ENCODE assay signal across 8 cellular contexts in the genomic region with DNA sequence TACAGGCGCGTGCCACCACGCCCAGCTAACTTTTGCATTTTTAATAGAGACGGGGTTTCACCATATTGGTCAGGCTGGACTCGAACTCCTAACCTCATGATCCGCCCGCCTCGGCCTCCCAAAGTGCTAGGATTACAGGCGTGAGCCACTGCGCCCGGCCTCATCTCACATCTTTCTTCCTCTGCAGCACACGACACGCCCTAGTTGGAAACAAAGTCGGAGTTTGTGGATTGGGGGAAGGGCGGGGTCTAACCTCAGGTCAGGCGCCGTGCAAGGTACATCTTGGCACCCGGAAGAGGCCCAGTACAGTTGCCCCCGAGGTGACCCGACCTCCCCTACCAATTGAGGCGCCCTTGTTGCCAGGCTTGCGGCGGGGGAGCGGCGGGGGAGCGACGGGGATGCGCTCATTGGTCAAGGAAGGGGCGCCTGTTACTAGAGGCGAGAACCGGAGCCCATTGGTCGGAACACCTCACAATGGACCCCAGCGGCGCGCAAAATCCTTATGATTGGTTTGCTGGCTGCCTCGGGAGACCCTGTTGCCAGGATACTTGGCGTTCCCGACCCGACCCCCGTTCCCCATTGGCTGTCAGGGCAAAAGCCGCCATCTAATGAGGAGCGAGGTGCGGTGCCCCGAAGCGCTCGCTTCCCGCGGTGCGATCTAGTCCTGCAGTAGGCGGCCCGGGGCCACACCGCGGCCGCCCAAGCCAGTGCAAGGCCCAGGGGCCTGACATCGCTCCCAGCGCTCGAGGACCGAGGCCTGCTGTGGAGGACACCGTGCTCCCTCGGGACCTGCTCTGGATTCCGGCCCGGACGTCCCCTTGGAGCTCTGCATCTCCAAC. TPM values are rescaled to one million over a fixed set of nuclear protein-coding genes. Genes with fewer than 3 reads are reported as not detected.
DNase-seq lines count a peak whose midpoint lies in the region; ATAC-seq and TF ChIP-seq lines count a peak whose summit lies in the region.

A gene with protein sequence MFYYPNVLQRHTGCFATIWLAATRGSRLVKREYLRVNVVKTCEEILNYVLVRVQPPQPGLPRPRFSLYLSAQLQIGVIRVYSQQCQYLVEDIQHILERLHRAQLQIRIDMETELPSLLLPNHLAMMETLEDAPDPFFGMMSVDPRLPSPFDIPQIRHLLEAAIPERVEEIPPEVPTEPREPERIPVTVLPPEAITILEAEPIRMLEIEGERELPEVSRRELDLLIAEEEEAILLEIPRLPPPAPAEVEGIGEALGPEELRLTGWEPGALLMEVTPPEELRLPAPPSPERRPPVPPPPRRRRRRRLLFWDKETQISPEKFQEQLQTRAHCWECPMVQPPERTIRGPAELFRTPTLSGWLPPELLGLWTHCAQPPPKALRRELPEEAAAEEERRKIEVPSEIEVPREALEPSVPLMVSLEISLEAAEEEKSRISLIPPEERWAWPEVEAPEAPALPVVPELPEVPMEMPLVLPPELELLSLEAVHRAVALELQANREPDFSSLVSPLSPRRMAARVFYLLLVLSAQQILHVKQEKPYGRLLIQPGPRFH (plus strand): TSS at position 659 of the 839 bp plus-strand sequence. CDS start 473 bp downstream, outside the sequence.

- TF ChIP-seq POLR2A in testis (IDR thresholded peaks at IDR 0.05), result no peak

- WGBS in testis, 2 donors, result 33 to 40% methylated on average over 31 to 50 of the region's 63 CpGs

- H3K27ac ChIP-seq in testis, result no peak within 1 kb of the TSS

- H3K4me3 ChIP-seq in testis, result peak within 1 kb of the TSS; percentile 17 to 50

- TF ChIP-seq CTCF in testis (IDR thresholded peaks at IDR 0.05), result no peak

- no peaks in the 10 kb centered on the region for H3K36me3 ChIP-seq in testis (ENCODE audit: low read depth, missing control alignments)

- ATAC-seq in GM18508 (IDR thresholded peaks at IDR 0.05; ENCODE audit: insufficient read depth, unreplicated experiment), result peak; percentile 61
- peak; percentile 81 for ATAC-seq in HG02981 (IDR thresholded peaks at IDR 0.05; ENCODE audit: unreplicated experiment)

- H3K9me3 ChIP-seq in testis, result no peaks in the 10 kb centered on the region

- H3K27me3 ChIP-seq in testis, result no peaks in the 10 kb centered on the region

- no peaks in the 10 kb centered on the region for H3K4me1 ChIP-seq in testis

- intact Hi-C loops in testis (cut with DNase I; ENCODE audit: low total_unique reads), result no loop called here

- DNase-seq in NCI-H82 (lab: John Stamatoyannopoulos, UW) (peak; percentile 99), activated gamma-delta T cell (lab: John Stamatoyannopoulos, UW) (peak; percentile 71), germinal center (ENCODE audit: low spot score) (peak; percentile 96), nucleus accumbens (lab: John Stamatoyannopoulos, UW) (peak; percentile 51 to 98 (median 90)), testis (peak; percentile 87), T1000 (lab: John Stamatoyannopoulos, UW) (no peak)

RNA-seq across cellular contexts. Expression of the gene that starts here (rescaled TPM):
- 10 to 100 TPM; 27.7 to 55.9 TPM for total RNA-seq in testis
- 58.8 TPM for polyA plus RNA-seq in testis (ENCODE audit: insufficient read depth, low read depth, low replicate concordance)
